Comparison of ENCODE assay signal across 24 cellular contexts in genomic region chr9:114341152-114341830, GRCh38. TPM values are rescaled to one million over a fixed set of nuclear protein-coding genes. Genes with fewer than 3 reads are reported as not detected.
DNase-seq lines count a peak whose midpoint lies in the region; ATAC-seq, FAIRE-seq and TF ChIP-seq lines count a peak whose summit lies in the region.
"Had no signal": no experiment of that assay in that cellular context is flagged by ENCODE, and none has a peak within 500 bp of the region (broad histone marks: within the 10 kb centered on the region; RNA-seq: fewer than 3 reads in every experiment).

No MANE protein-coding gene starts in this region.

- no peak overlapping the region for H3K23ac ChIP-seq in mesendoderm (ENCODE audit: low read length)

- DNase-seq in HepG2 (ENCODE audit: low spot score) (no peak), right lobe of liver (no peak), kidney (peak; percentile 64), NCI-H446 treated with DMSO at 0.1 percent for 48 hours (lab: John Stamatoyannopoulos, UW) (no peak), mesendoderm (no peak), caudate nucleus (lab: John Stamatoyannopoulos, UW) (no peak)
- DNase-seq: activated CD4-positive, alpha-beta T cell treated with anti-CD3 and anti-CD28 coated beads for 1 hour; activated CD8-positive, alpha-beta memory T cell treated with anti-CD3 and anti-CD28 coated beads, Interleukin-2, amount 50 U/mL, for 48 hours; DMS79 treated with DMSO at 0.1 percent for 48 hours; dorsolateral prefrontal cortex; erythroblast; KG1; mesenchymal stem cell; NCI-H187; PC-3 had no signal

- no peaks in the 10 kb centered on the region for H3K79me1 ChIP-seq in mesendoderm (ENCODE audit: low read length)

- no peaks in the 10 kb centered on the region for H3K79me2 ChIP-seq in HepG2 (ENCODE audit: insufficient read depth, low read length)
- no peaks in the 10 kb centered on the region for H3K79me2 ChIP-seq in mesendoderm (ENCODE audit: control insufficient read depth, insufficient read depth, low read length)

- no peak overlapping the region for H2BK120ac ChIP-seq in mesendoderm (ENCODE audit: low read depth, low read length)

- H3K27me3 Mint-ChIP-seq in activated T-helper 17 cell treated with anti-CD3 and anti-CD28 coated beads, Interleukin-2, amount 50 U/mL, for 72 hours: no peaks in the 10 kb centered on the region

- no peaks in the 10 kb centered on the region for H3K9me3 Mint-ChIP-seq in activated T-helper 17 cell treated with anti-CD3 and anti-CD28 coated beads, Interleukin-2, amount 50 U/mL, for 72 hours
- H3K9me3 Mint-ChIP-seq: neural crest cell; T-helper 2 cell treated with Interferon-gamma antibody and Interleukin-4, amounts not matched to agents 5 μg/mL and 100 μg/mL, for 36 hours had no signal

- no peak overlapping the region for H3K4me3 Mint-ChIP-seq in activated T-helper 17 cell treated with anti-CD3 and anti-CD28 coated beads, Interleukin-2, amount 50 U/mL, for 72 hours
- H3K4me3 Mint-ChIP-seq: neural crest cell; T-helper 2 cell treated with Interferon-gamma antibody and Interleukin-4, amounts not matched to agents 5 μg/mL and 100 μg/mL, for 36 hours had no signal

- H3K4me3 ChIP-seq in HepG2 (replicated peaks in 1 of 3; ENCODE audit: insufficient read depth in 1 of 3, low read depth in 2 of 3, low read length in 3 of 3) (no peak overlapping the region), right lobe of liver (no peak overlapping the region), kidney (ENCODE audit: low read length in 2 of 2) (no peak overlapping the region), mesendoderm (ENCODE audit: low read length) (no peak overlapping the region)
- H3K4me3 ChIP-seq: breast epithelium, dorsolateral prefrontal cortex, SJSA1 had no signal

- H3K9me3 ChIP-seq in HepG2 (ENCODE audit: low read length) (no peaks in the 10 kb centered on the region), right lobe of liver (no peaks in the 10 kb centered on the region), kidney (ENCODE audit: control insufficient read depth in 1 of 2, low read length in 2 of 2) (no peaks in the 10 kb centered on the region)
- H3K9me3 ChIP-seq: breast epithelium, SJSA1 had no signal

- TF ChIP-seq POLR2A in HepG2 (IDR thresholded peaks at IDR 0.05; ENCODE audit: insufficient read depth in 1 of 2, low read depth in 2 of 2, low read length in 2 of 2) (no peak), right lobe of liver (IDR thresholded peaks at IDR 0.05) (no peak)

- H3K4me1 ChIP-seq in HepG2 (ENCODE audit: insufficient read depth, low read length) (no peaks in the 10 kb centered on the region), right lobe of liver (no peaks in the 10 kb centered on the region), kidney (ENCODE audit: control insufficient read depth in 1 of 2, insufficient read depth in 1 of 2, low read depth in 1 of 2, low read length in 2 of 2) (no peaks in the 10 kb centered on the region), mesendoderm (ENCODE audit: control insufficient read depth, low read depth, low read length) (no peaks in the 10 kb centered on the region)
- H3K4me1 ChIP-seq: breast epithelium, SJSA1 had no signal

- intact Hi-C loops in HepG2 (cut with micrococcal nuclease; ENCODE audit: unreplicated experiment): no loop called here
- intact Hi-C loops in right lobe of liver (cut with DNase I): no loop called here
- intact Hi-C loops in kidney (cut with DNase I): no loop called here

- H3K4me1 Mint-ChIP-seq in activated T-helper 17 cell treated with anti-CD3 and anti-CD28 coated beads, Interleukin-2, amount 50 U/mL, for 72 hours: peaks cover 10% of the 10 kb centered on the region
- H3K4me1 Mint-ChIP-seq: neural crest cell had no signal

- TF ChIP-seq EP300 in HepG2 (IDR thresholded peaks at IDR 0.05; ENCODE audit: low read depth in 2 of 2, low read length in 2 of 2) (no peak), HepG2 (CRISPR knock-in tag; IDR thresholded peaks at IDR 0.05; ENCODE audit: borderline replicate concordance) (no peak)

- no peak overlapping the region for H4K5ac ChIP-seq in mesendoderm (ENCODE audit: low read length)

- in situ Hi-C loops in HepG2 (cut with HindIII; ENCODE audit: extremely low pct_ligation_motif_present, low pct_unique_long_range_greater_than_20kb): no loop called here

- no peak overlapping the region for H2AK5ac ChIP-seq in mesendoderm (ENCODE audit: low read length)

- H3K27ac Mint-ChIP-seq in activated T-helper 17 cell treated with anti-CD3 and anti-CD28 coated beads, Interleukin-2, amount 50 U/mL, for 72 hours: peak overlapping the region; percentile 80

- no TSS peak for BruUV-seq in HepG2 (replicated peaks; lab: Mats Ljungman, UMichigan)

- TF ChIP-seq RAD21 in HepG2 (CRISPR knock-in tag; IDR thresholded peaks at IDR 0.05): no peak

- H4K8ac ChIP-seq in mesendoderm (ENCODE audit: low read depth, low read length): no peak overlapping the region

- H3K56ac ChIP-seq in mesendoderm (ENCODE audit: low read length): no peak overlapping the region

- H3K27me3 ChIP-seq in HepG2 (ENCODE audit: control insufficient read depth in 1 of 2, insufficient read depth in 2 of 2, low read length in 2 of 2) (no peaks in the 10 kb centered on the region), right lobe of liver (no peaks in the 10 kb centered on the region), mesendoderm (ENCODE audit: insufficient read depth, low read length, poor library complexity) (no peaks in the 10 kb centered on the region)
- H3K27me3 ChIP-seq: breast epithelium, dorsolateral prefrontal cortex, SJSA1 had no signal

- POLR2A ChIA-PET in HepG2 (lab: Yijun Ruan, JAX): no interaction called here

- H3K36me3 ChIP-seq in HepG2 (replicated peaks in 1 of 2; ENCODE audit: control insufficient read depth in 1 of 2, insufficient read depth in 2 of 2, low read length in 2 of 2) (peaks cover 7 to 13% of the 10 kb centered on the region in 2 experiments; a peak in 2 of 5 replicates), right lobe of liver (peaks cover 0 to 69% (median 15%) of the 10 kb centered on the region in 4 donors), kidney (ENCODE audit: control insufficient read depth in 1 of 2, insufficient read depth in 2 of 2, low read length in 2 of 2) (peaks cover 5% of the 10 kb centered on the region in 2 donors), mesendoderm (ENCODE audit: control insufficient read depth, insufficient read depth, low read length) (no peaks in the 10 kb centered on the region)

- 95% methylated on average over 12 of the region's 12 CpGs for WGBS in HepG2 (ENCODE audit: low lambda C conversion rate)
- WGBS in right lobe of liver (ENCODE audit: insufficient coverage, low coverage, low lambda C conversion rate, missing lambda C conversion rate): 77% methylated on average over 3 of the region's 12 CpGs
- no CpG with 5 or more reads among the region's 12 CpGs for WGBS in mesendoderm (ENCODE audit: extremely low coverage, insufficient coverage, low lambda C conversion rate)

- H2BK5ac ChIP-seq in mesendoderm (ENCODE audit: low read length): no peak overlapping the region

- H3K4me2 ChIP-seq in HepG2 (ENCODE audit: low read depth, low read length): no peak overlapping the region
- H3K4me2 ChIP-seq in mesendoderm (ENCODE audit: low read length): no peak overlapping the region

- ATAC-seq in HepG2 (no peak), right lobe of liver (no peak), GM21717 (IDR thresholded peaks at IDR 0.05; ENCODE audit: unreplicated experiment) (no peak)
- no peak for ATAC-seq in activated T-helper 17 cell treated with anti-CD3 and anti-CD28 coated beads, Interleukin-2, amount 50 U/mL, for 72 hours (replicated peaks)
- ATAC-seq: PC-3 had no signal

- H3K9ac ChIP-seq in HepG2 (ENCODE audit: insufficient read depth, low read depth, low read length) (no peak overlapping the region), kidney (ENCODE audit: low read length in 2 of 2) (no peak overlapping the region), mesendoderm (ENCODE audit: low read length) (no peak overlapping the region)

- H2AFZ ChIP-seq in HepG2 (ENCODE audit: low read length): no peak overlapping the region

- H3K36me3 Mint-ChIP-seq in activated T-helper 17 cell treated with anti-CD3 and anti-CD28 coated beads, Interleukin-2, amount 50 U/mL, for 72 hours (ENCODE audit: low read depth): peaks cover 100% of the 10 kb centered on the region

- FAIRE-seq in HepG2 (lab: Jason Lieb, UNC): no peak
- FAIRE-seq in kidney (lab: Jason Lieb, UNC): no peak
- FAIRE-seq: frontal cortex had no signal

- no peaks in the 10 kb centered on the region for H4K20me1 ChIP-seq in HepG2 (ENCODE audit: insufficient read depth, low read length)

- no peak overlapping the region for H3K4ac ChIP-seq in mesendoderm (ENCODE audit: low read depth, low read length)

- TF ChIP-seq CTCF in HepG2 (CRISPR knock-in tag; IDR thresholded peaks at IDR 0.05): no peak
- TF ChIP-seq CTCF in right lobe of liver (IDR thresholded peaks at IDR 0.05): no peak
- no peak for TF ChIP-seq CTCF in kidney (IDR thresholded peaks at IDR 0.05; ENCODE audit: borderline replicate concordance, extremely low read depth, insufficient read depth)

- no peak overlapping the region for H3K27ac ChIP-seq in HepG2 (ENCODE audit: extremely low read length, insufficient read depth, low read length)
- no peak overlapping the region for H3K27ac ChIP-seq in right lobe of liver
- H3K27ac ChIP-seq in kidney (ENCODE audit: low read depth in 2 of 2, low read length in 2 of 2): no peak overlapping the region
- no peak overlapping the region for H3K27ac ChIP-seq in mesendoderm (ENCODE audit: low read depth, low read length)
- H3K27ac ChIP-seq in caudate nucleus (ENCODE audit: low read depth, low read length): no peak overlapping the region
- H3K27ac ChIP-seq: breast epithelium, dorsolateral prefrontal cortex, SJSA1 had no signal

- no peak overlapping the region for H2BK15ac ChIP-seq in mesendoderm (replicated peaks; ENCODE audit: low read depth)

- no peak overlapping the region for H3K18ac ChIP-seq in mesendoderm (ENCODE audit: low read length)

- CTCF ChIA-PET in HepG2 (lab: Yijun Ruan, JAX; ENCODE audit: low intra/inter-chr PET ratio, low total read pairs): no interaction called here

RNA-seq across cellular contexts. Expression of gene ORM2, which starts 11.6 kb away (rescaled TPM):
- total RNA-seq in HepG2 (2016; rRNA removed; fragmentation: Illumina TruSeq; extraction: Trizol) (283 and 565 TPM in 2 replicates), right lobe of liver (1,000 to 10,000 TPM; 3,162 to 5,107 (median 3,869) TPM), kidney (not detected)
- 120 and 126 TPM in 2 replicates for total RNA-seq in HepG2 (2016; cell fraction: cytosol; rRNA removed; fragmentation: Illumina TruSeq; extraction: Trizol; ENCODE audit: low read depth)
- 282 and 590 TPM in 2 replicates for total RNA-seq in HepG2 (2016; cell fraction: insoluble cytoplasmic fraction; rRNA removed; fragmentation: Illumina TruSeq; extraction: Trizol)
- total RNA-seq in HepG2 (2016; cell fraction: membrane; rRNA removed; fragmentation: Illumina TruSeq; extraction: Trizol): 75.1 and 75.6 TPM in 2 replicates
- 420 and 454 TPM in 2 replicates for total RNA-seq in HepG2 (2016; cell fraction: nucleus; rRNA removed; fragmentation: Illumina TruSeq; extraction: Trizol)
- polyA plus RNA-seq in HepG2 (2011; rRNA removed) (824 and 855 TPM in 2 replicates), kidney (ENCODE audit: insufficient read depth, low read depth, low replicate concordance) (not detected)
- 632 and 711 TPM in 2 replicates for polyA plus RNA-seq in HepG2 (2011; cell fraction: cytosol; rRNA removed)
- polyA plus RNA-seq in HepG2 (2011; cell fraction: nucleus; rRNA removed): 207 and 253 TPM in 2 replicates
- polyA plus RNA-seq in HepG2 (2012): 237 and 362 TPM in 2 replicates
- 125 and 138 TPM in 2 replicates for polyA plus RNA-seq in HepG2 (2016; cell fraction: cytosol; fragmentation: Illumina TruSeq; extraction: Trizol; ENCODE audit: low read depth)
- polyA plus RNA-seq in HepG2 (2016; cell fraction: insoluble cytoplasmic fraction; fragmentation: Illumina TruSeq; extraction: Trizol; ENCODE audit: low read depth): 293 and 314 TPM in 2 replicates
- 75.7 and 76.3 TPM in 2 replicates for polyA plus RNA-seq in HepG2 (2016; cell fraction: membrane; fragmentation: Illumina TruSeq; extraction: Trizol; ENCODE audit: low read depth)
- 731 and 821 TPM in 2 replicates for polyA plus RNA-seq in HepG2 (2016; cell fraction: nucleus; fragmentation: Illumina TruSeq; extraction: Trizol; ENCODE audit: insufficient read depth, low read depth)
- polyA minus RNA-seq in HepG2 (2011; rRNA and poly(A)+ RNA removed; ENCODE audit: low replicate concordance): 257 TPM in 1 of 2 replicates, not detected in the other
- polyA minus RNA-seq in HepG2 (2011; cell fraction: cytosol; rRNA and poly(A)+ RNA removed): 147 and 150 TPM in 2 replicates
- 41.2 and 60.7 TPM in 2 replicates for polyA minus RNA-seq in HepG2 (2011; cell fraction: nucleus; rRNA and poly(A)+ RNA removed)
- total RNA-seq in activated T-helper 17 cell treated with anti-CD3 and anti-CD28 coated beads, Interleukin-2, amount 50 U/mL, for 72 hours: not detected
- 0.29 TPM for polyA plus RNA-seq in mesendoderm (2013, experiment 1 of 2)
- polyA plus RNA-seq in mesendoderm (2013, experiment 2 of 2): 0.24 TPM
- total RNA-seq: frontal cortex, neural crest cell, PC-3, SJSA1, temporal lobe had no signal
- polyA plus RNA-seq: AG04450 had no signal

RNA-seq across cellular contexts. Expression of gene ORM1, which starts 18.4 kb away (rescaled TPM):
- 327 and 699 TPM in 2 replicates for total RNA-seq in HepG2 (2016; rRNA removed; fragmentation: Illumina TruSeq; extraction: Trizol)
- 148 and 154 TPM in 2 replicates for total RNA-seq in HepG2 (2016; cell fraction: cytosol; rRNA removed; fragmentation: Illumina TruSeq; extraction: Trizol; ENCODE audit: low read depth)
- 343 and 706 TPM in 2 replicates for total RNA-seq in HepG2 (2016; cell fraction: insoluble cytoplasmic fraction; rRNA removed; fragmentation: Illumina TruSeq; extraction: Trizol)
- 103 and 109 TPM in 2 replicates for total RNA-seq in HepG2 (2016; cell fraction: membrane; rRNA removed; fragmentation: Illumina TruSeq; extraction: Trizol)
- total RNA-seq in HepG2 (2016; cell fraction: nucleus; rRNA removed; fragmentation: Illumina TruSeq; extraction: Trizol): 507 and 557 TPM in 2 replicates
- polyA plus RNA-seq in HepG2 (2011; rRNA removed): 1,180 and 1,355 TPM in 2 replicates
- polyA plus RNA-seq in HepG2 (2011; cell fraction: cytosol; rRNA removed): 1,385 and 1,736 TPM in 2 replicates
- 375 and 530 TPM in 2 replicates for polyA plus RNA-seq in HepG2 (2011; cell fraction: nucleus; rRNA removed)
- 373 and 660 TPM in 2 replicates for polyA plus RNA-seq in HepG2 (2012)
- polyA plus RNA-seq in HepG2 (2016; cell fraction: cytosol; fragmentation: Illumina TruSeq; extraction: Trizol; ENCODE audit: low read depth): 188 and 210 TPM in 2 replicates
- 388 and 407 TPM in 2 replicates for polyA plus RNA-seq in HepG2 (2016; cell fraction: insoluble cytoplasmic fraction; fragmentation: Illumina TruSeq; extraction: Trizol; ENCODE audit: low read depth)
- polyA plus RNA-seq in HepG2 (2016; cell fraction: membrane; fragmentation: Illumina TruSeq; extraction: Trizol; ENCODE audit: low read depth): 103 and 105 TPM in 2 replicates
- polyA plus RNA-seq in HepG2 (2016; cell fraction: nucleus; fragmentation: Illumina TruSeq; extraction: Trizol; ENCODE audit: insufficient read depth, low read depth): 956 and 1,026 TPM in 2 replicates
- 0.30 and 495 TPM in 2 replicates for polyA minus RNA-seq in HepG2 (2011; rRNA and poly(A)+ RNA removed; ENCODE audit: low replicate concordance)
- polyA minus RNA-seq in HepG2 (2011; cell fraction: cytosol; rRNA and poly(A)+ RNA removed): 195 and 257 TPM in 2 replicates
- 78.8 and 152 TPM in 2 replicates for polyA minus RNA-seq in HepG2 (2011; cell fraction: nucleus; rRNA and poly(A)+ RNA removed)
- over 10,000 TPM; 11,577 to 28,471 (median 22,756) TPM for total RNA-seq in right lobe of liver
- total RNA-seq in activated T-helper 17 cell treated with anti-CD3 and anti-CD28 coated beads, Interleukin-2, amount 50 U/mL, for 72 hours: not detected
- total RNA-seq in kidney: not detected
- polyA plus RNA-seq in kidney (ENCODE audit: insufficient read depth, low read depth, low replicate concordance): 0.73 TPM
- polyA plus RNA-seq in mesendoderm (2013, experiment 1 of 2): not detected
- polyA plus RNA-seq in mesendoderm (2013, experiment 2 of 2): not detected
- total RNA-seq: neural crest cell, PC-3, SJSA1, temporal lobe had no signal

RNA-seq across cellular contexts. Expression of gene AKNA, which starts 46.5 kb away (rescaled TPM):
- total RNA-seq in HepG2 (2016; rRNA removed; fragmentation: Illumina TruSeq; extraction: Trizol) (2.5 and 3.1 TPM in 2 replicates), right lobe of liver (10 to 100 TPM in 3 of 6 experiments, 1 to 10 TPM in 3; 4.7 to 15.1 (median 9.8) TPM), kidney (52.1 TPM)
- 0.44 and 0.81 TPM in 2 replicates for total RNA-seq in HepG2 (2016; cell fraction: cytosol; rRNA removed; fragmentation: Illumina TruSeq; extraction: Trizol; ENCODE audit: low read depth)
- total RNA-seq in HepG2 (2016; cell fraction: insoluble cytoplasmic fraction; rRNA removed; fragmentation: Illumina TruSeq; extraction: Trizol): 2.1 and 3.1 TPM in 2 replicates
- total RNA-seq in HepG2 (2016; cell fraction: membrane; rRNA removed; fragmentation: Illumina TruSeq; extraction: Trizol): 1.4 and 1.9 TPM in 2 replicates
- total RNA-seq in HepG2 (2016; cell fraction: nucleus; rRNA removed; fragmentation: Illumina TruSeq; extraction: Trizol): 2.4 and 2.8 TPM in 2 replicates
- polyA plus RNA-seq in HepG2 (2011; rRNA removed) (3.0 and 4.8 TPM in 2 replicates), kidney (ENCODE audit: insufficient read depth, low read depth, low replicate concordance) (6.1 TPM)
- 2.1 and 2.5 TPM in 2 replicates for polyA plus RNA-seq in HepG2 (2011; cell fraction: cytosol; rRNA removed)
- 15.0 and 15.5 TPM in 2 replicates for polyA plus RNA-seq in HepG2 (2011; cell fraction: nucleus; rRNA removed)
- 4.7 and 7.6 TPM in 2 replicates for polyA plus RNA-seq in HepG2 (2012)
- 0.41 and 0.43 TPM in 2 replicates for polyA plus RNA-seq in HepG2 (2016; cell fraction: cytosol; fragmentation: Illumina TruSeq; extraction: Trizol; ENCODE audit: low read depth)
- polyA plus RNA-seq in HepG2 (2016; cell fraction: insoluble cytoplasmic fraction; fragmentation: Illumina TruSeq; extraction: Trizol; ENCODE audit: low read depth): 2.0 and 3.7 TPM in 2 replicates
- 1.1 and 1.4 TPM in 2 replicates for polyA plus RNA-seq in HepG2 (2016; cell fraction: membrane; fragmentation: Illumina TruSeq; extraction: Trizol; ENCODE audit: low read depth)
- polyA plus RNA-seq in HepG2 (2016; cell fraction: nucleus; fragmentation: Illumina TruSeq; extraction: Trizol; ENCODE audit: insufficient read depth, low read depth): 6.0 and 6.2 TPM in 2 replicates
- polyA minus RNA-seq in HepG2 (2011; rRNA and poly(A)+ RNA removed; ENCODE audit: low replicate concordance): 7.8 and 7.9 TPM in 2 replicates
- 3.5 and 3.7 TPM in 2 replicates for polyA minus RNA-seq in HepG2 (2011; cell fraction: cytosol; rRNA and poly(A)+ RNA removed)
- polyA minus RNA-seq in HepG2 (2011; cell fraction: nucleus; rRNA and poly(A)+ RNA removed): 12.0 and 15.4 TPM in 2 replicates
- total RNA-seq in activated T-helper 17 cell treated with anti-CD3 and anti-CD28 coated beads, Interleukin-2, amount 50 U/mL, for 72 hours: 100 to 1,000 TPM; 169 to 184 TPM
- polyA plus RNA-seq in mesendoderm (2013, experiment 1 of 2): 9.6 TPM
- 10.0 TPM for polyA plus RNA-seq in mesendoderm (2013, experiment 2 of 2)

Comparison
In these comparisons a context has a peak if more than half of its experiments do, and no peak if none do; other contexts are left out.
1. RNA of gene ORM2, which starts 11.6 kb away (total RNA-seq): 3,162 to 5,107 TPM in right lobe of liver and 75.1 to 590 TPM in HepG2; not detected in kidney (single experiment) and not detected in activated T-helper 17 cell treated with anti-CD3 and anti-CD28 coated beads, Interleukin-2, amount 50 U/mL, for 72 hours; every median in the first group is over 10 times any median in the second.
2. RNA of gene ORM1, which starts 18.4 kb away (total RNA-seq): 11,577 to 28,471 TPM in right lobe of liver and 103 to 706 TPM in HepG2; not detected in activated T-helper 17 cell treated with anti-CD3 and anti-CD28 coated beads, Interleukin-2, amount 50 U/mL, for 72 hours and not detected in kidney (single experiment); every median in the first group is over 100 times any median in the second.